In the genomic region with DNA sequence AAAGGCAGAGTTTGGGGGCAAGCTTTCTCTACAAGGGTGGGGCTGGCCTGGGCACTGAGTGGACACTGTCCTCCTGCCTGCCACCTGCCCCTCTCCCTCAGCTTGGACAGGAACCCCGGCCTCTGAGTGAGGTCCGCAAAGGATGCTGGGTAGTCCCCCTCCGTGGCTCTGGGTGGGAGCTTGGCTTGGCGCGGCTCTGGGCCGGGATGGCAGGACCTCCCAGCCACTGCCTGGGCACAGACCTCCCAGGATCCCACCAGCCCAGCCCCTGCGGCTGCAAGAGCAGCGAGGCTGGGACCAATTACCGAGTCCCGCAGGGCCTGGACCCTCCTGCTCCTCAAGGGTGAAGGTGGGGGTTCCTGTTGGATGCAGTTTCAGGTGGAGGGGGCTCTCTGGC, we compare ENCODE assay signal across 1 cellular context.
TF ChIP-seq lines count a peak whose summit lies in the region.

No MANE protein-coding gene starts in this region.

TF ChIP-seq in endothelial cell of umbilical vein, 7 proteins besides CTCF, POLR2A, EP300 and RAD21:
- TF ChIP-seq, protein P1, sequence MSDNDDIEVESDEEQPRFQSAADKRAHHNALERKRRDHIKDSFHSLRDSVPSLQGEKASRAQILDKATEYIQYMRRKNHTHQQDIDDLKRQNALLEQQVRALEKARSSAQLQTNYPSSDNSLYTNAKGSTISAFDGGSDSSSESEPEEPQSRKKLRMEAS (IDR thresholded peaks at IDR 0.05; ENCODE audit: insufficient read depth, insufficient read length) = no peak
- TF ChIP-seq MYC (IDR thresholded peaks at IDR 0.05; ENCODE audit: low read depth, low read length) (no peak), JUN (IDR thresholded peaks at IDR 0.05; ENCODE audit: borderline replicate concordance, insufficient read depth, insufficient read length, low read depth) (no peak)
